Comparison of ENCODE assay signal across 8 cellular contexts in the genomic region with DNA sequence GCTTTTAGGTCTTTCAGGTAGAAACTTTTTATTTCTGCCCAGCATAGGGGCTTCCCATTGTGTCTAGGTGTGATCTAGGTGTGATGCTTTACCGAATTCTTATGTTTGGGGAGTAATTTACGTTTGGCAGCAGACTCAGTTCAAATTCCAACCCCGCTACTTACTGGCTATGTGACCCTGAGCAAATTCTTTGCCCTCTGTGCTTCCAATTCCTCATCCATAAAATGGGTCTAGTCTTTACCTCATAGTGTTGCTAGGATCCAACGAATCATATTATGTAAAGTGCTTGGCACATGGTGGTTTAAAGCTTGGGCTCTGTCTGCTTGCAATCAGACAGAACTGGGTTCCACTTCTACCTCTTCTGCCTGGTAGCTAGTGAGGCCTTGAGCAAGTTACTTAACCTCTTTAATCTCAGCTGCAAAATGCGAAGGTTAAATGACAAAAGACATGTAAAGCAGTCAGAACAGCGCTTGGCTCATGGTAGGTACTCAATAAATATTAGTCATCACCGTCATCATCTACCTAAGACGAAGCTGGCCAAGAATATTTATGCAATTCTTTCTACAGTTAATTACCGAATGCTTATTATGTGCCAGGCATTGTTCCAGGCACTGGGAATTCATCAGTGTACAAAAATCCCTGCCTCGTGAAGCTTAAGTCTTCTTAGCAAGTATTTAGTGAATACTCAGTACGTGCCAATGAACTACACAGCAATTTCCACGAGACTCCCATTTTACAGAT. TPM values are rescaled to one million over a fixed set of nuclear protein-coding genes. Genes with fewer than 3 reads are reported as not detected.
DNase-seq lines count a peak whose midpoint lies in the region; ATAC-seq and TF ChIP-seq lines count a peak whose summit lies in the region.

No MANE protein-coding gene starts in this region.

- WGBS in hepatocyte (ENCODE audit: low lambda C conversion rate, missing lambda C conversion rate): 46% methylated on average over 12 of the region's 12 CpGs

- H3K4me3 Mint-ChIP-seq in WTC11: peak overlapping the region; percentile 85

- H3K4me3 ChIP-seq in HAP-1 (peak overlapping the region; percentile 92), hepatocyte (peak overlapping the region; percentile 91), skin epidermis (peak overlapping the region; percentile 84 to 100 (median 98))

- ATAC-seq in WTC11 (no peak), GM18502 (IDR thresholded peaks at IDR 0.05; ENCODE audit: poor library complexity, unreplicated experiment) (no peak)

- peaks cover 15% of the 10 kb centered on the region for H3K36me3 Mint-ChIP-seq in WTC11

- H3K4me1 Mint-ChIP-seq in WTC11: peaks cover 24% of the 10 kb centered on the region

- CTCF ChIA-PET in WTC11 (lab: Charles Lee): interaction anchor here (0.8 to 3.8 kb wide), 13 partner anchors 11 to 315 kb away, joined by 3 to 38 read pairs (median 4); no protein-coding TSS in a partner anchor

- H3K4me2 ChIP-seq in hepatocyte: peak overlapping the region; percentile 97

- H3K9me3 ChIP-seq in HAP-1 (no peaks in the 10 kb centered on the region), hepatocyte (ENCODE audit: low read depth) (no peaks in the 10 kb centered on the region)

- in situ Hi-C loops in HAP-1 (cut with MboI; ENCODE audit: low sequenced_read_pairs): loop anchor here (25.0 kb wide), 1 partner anchor 353 kb away; a partner anchor contains a TSS

- peak overlapping the region; percentile 83 for H2AFZ ChIP-seq in hepatocyte

- H3K36me3 ChIP-seq in HAP-1 (replicated peaks) (peaks cover 10% of the 10 kb centered on the region), hepatocyte (replicated peaks; ENCODE audit: insufficient read depth, low read depth) (no peaks in the 10 kb centered on the region)

- H3K4me1 ChIP-seq in HAP-1 (peaks cover 8% of the 10 kb centered on the region), hepatocyte (ENCODE audit: insufficient read depth) (peaks cover 30% of the 10 kb centered on the region)

- POLR2A ChIA-PET in WTC11 (lab: Charles Lee): interaction anchor here (1.2 to 1.6 kb wide), 2 partner anchors 42 to 199 kb away, joined by 4 read pairs; a partner anchor contains a TSS

- H4K20me1 ChIP-seq in hepatocyte (ENCODE audit: insufficient read depth, poor library complexity, severe bottlenecking): peaks cover 36% of the 10 kb centered on the region

- H3K9me2 ChIP-seq in hepatocyte (replicated peaks; ENCODE audit: insufficient read depth): no peaks in the 10 kb centered on the region

- peaks cover 4% of the 10 kb centered on the region; the same call in 1 of the 2 replicates for H3K27me3 Mint-ChIP-seq in WTC11 (ENCODE audit: low read depth)

- H3K27ac Mint-ChIP-seq in WTC11: peak overlapping the region; percentile 53; the same call in 1 of the 2 replicates

- TF ChIP-seq CTCF in WTC11 (IDR thresholded peaks at IDR 0.05) (no peak), hepatocyte (IDR thresholded peaks at IDR 0.05; ENCODE audit: poor library complexity) (no peak)

- no peak for DNase-seq in HAP-1 (ENCODE audit: low spot score in 2 of 2)
- no peak for DNase-seq in WTC11 (ENCODE audit: low spot score)
- no peak for DNase-seq in hepatocyte (ENCODE audit: low spot score)
- no peak for DNase-seq in NCI-H2029 (lab: John Stamatoyannopoulos, UW)
- DNase-seq in DMS153 treated with DMSO at 0.1 percent for 48 hours (lab: John Stamatoyannopoulos, UW; ENCODE audit: unreplicated experiment): no peak
- DNase-seq in stimulated activated CD4-positive, alpha-beta T cell treated with anti-CD3 and anti-CD28 coated beads, Interleukin-4, amount 100 ng/mL, for 4 hours: no peak

- H3K27ac ChIP-seq in hepatocyte (peak overlapping the region; percentile 98), skin epidermis (peak overlapping the region; percentile 82 to 98 (median 95))

- peaks cover 51% of the 10 kb centered on the region for H3K79me2 ChIP-seq in hepatocyte

- H3K27me3 ChIP-seq in HAP-1 (ENCODE audit: low read depth) (peaks cover 15% of the 10 kb centered on the region), hepatocyte (no peaks in the 10 kb centered on the region)

- no peaks in the 10 kb centered on the region for H3K9me3 Mint-ChIP-seq in WTC11

TF ChIP-seq in WTC11, 78 proteins besides CTCF, POLR2A, EP300 and RAD21:
- TF ChIP-seq, protein P1, sequence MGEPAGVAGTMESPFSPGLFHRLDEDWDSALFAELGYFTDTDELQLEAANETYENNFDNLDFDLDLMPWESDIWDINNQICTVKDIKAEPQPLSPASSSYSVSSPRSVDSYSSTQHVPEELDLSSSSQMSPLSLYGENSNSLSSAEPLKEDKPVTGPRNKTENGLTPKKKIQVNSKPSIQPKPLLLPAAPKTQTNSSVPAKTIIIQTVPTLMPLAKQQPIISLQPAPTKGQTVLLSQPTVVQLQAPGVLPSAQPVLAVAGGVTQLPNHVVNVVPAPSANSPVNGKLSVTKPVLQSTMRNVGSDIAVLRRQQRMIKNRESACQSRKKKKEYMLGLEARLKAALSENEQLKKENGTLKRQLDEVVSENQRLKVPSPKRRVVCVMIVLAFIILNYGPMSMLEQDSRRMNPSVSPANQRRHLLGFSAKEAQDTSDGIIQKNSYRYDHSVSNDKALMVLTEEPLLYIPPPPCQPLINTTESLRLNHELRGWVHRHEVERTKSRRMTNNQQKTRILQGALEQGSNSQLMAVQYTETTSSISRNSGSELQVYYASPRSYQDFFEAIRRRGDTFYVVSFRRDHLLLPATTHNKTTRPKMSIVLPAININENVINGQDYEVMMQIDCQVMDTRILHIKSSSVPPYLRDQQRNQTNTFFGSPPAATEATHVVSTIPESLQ (CRISPR knock-in tag; IDR thresholded peaks at IDR 0.05): no peak
- no peak for TF ChIP-seq ZBTB21 (CRISPR knock-in tag; IDR thresholded peaks at IDR 0.05; ENCODE audit: borderline replicate concordance)
TF ChIP-seq in WTC11: peak in this region for 0.

RNA-seq across cellular contexts. Expression of a gene that starts 1.0 kb away (rescaled TPM):
- 76.7 to 85.5 TPM (median 83.2 TPM) in 3 replicates for total RNA-seq in WTC11 (2021)
- 36.0 and 42.5 TPM in 2 replicates for total RNA-seq in hepatocyte
- polyA plus RNA-seq in hepatocyte: 92.4 and 98.8 TPM in 2 replicates

RNA-seq across cellular contexts. Expression of a gene that starts 25.6 kb away (rescaled TPM):
- total RNA-seq in WTC11 (2021): not detected in 3 replicates
- not detected in 2 replicates for total RNA-seq in hepatocyte
- polyA plus RNA-seq in hepatocyte: not detected in 2 replicates
